Comparison of ENCODE assay signal across 27 cellular contexts in the genomic region with DNA sequence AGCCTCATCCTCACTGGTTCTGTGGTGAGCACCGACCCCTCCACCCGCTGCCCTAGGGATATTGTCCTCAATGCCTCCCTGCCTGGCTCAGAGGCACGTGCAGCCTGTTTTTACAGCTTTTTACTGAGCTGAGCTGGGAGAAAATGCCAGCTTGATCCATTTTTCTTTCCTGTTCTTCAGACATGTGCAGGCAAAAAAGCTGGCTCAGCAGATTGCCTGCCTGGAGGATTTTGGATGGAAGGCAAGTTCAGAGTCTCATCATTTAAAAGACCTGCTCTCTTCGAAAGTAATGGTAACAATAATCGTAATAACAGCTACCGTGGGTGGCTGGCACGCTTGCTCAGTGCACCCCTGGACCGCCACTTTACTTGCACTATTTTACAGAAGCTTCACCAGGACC.
"Had no signal": no experiment of that assay in that cellular context is flagged by ENCODE, and none has a peak within 500 bp of the region (broad histone marks: within the 10 kb centered on the region; RNA-seq: fewer than 3 reads in every experiment).

No MANE protein-coding gene starts in this region.

- FAIRE-seq: kidney had no signal

- H3K36me3 ChIP-seq: left lung, lower lobe of right lung, neural progenitor cell, neutrophil, ovary, right atrium auricular region, stomach, thyroid gland, transverse colon, upper lobe of left lung, vagina had no signal

- H3K9ac ChIP-seq: neural progenitor cell had no signal

- H3K4me1 ChIP-seq: left lung, lower lobe of right lung, right atrium auricular region, stomach, testis, thyroid gland, transverse colon, upper lobe of left lung, vagina had no signal

- H3K27ac ChIP-seq: left lung, lower lobe of right lung, neural progenitor cell, neutrophil, ovary, right atrium auricular region, stomach, testis, thyroid gland, transverse colon, upper lobe of left lung, vagina had no signal

- H3K4me3 ChIP-seq: left lung, lower lobe of right lung, neural progenitor cell, ovary, right atrium auricular region, skin epidermis, stomach, testis, thyroid gland, transverse colon, upper lobe of left lung, vagina had no signal

- H2AFZ ChIP-seq: neural progenitor cell had no signal

- DNase-seq: kidney; left colon; left lung; lower lobe of right lung; mammary epithelial cell; mesenchymal stem cell; naive thymus-derived CD8-positive, alpha-beta T cell; nephron progenitor cell; occipital lobe; ovary; stimulated activated CD4-positive, alpha-beta T cell treated with anti-CD3 and anti-CD28 coated beads, Interleukin-12 subunit alpha, Interleukin-12 subunit beta, amount 100 ng/mL, for 4 hours; stimulated activated CD4-positive, alpha-beta T cell treated with anti-CD3 and anti-CD28 coated beads, Interleukin-15, amount 100 ng/mL, for 24 hours; stimulated activated CD4-positive, alpha-beta T cell treated with anti-CD3 and anti-CD28 coated beads, Interleukin-2, amount 100 ng/mL, for 24 hours; stimulated activated CD4-positive, alpha-beta T cell treated with anti-CD3 and anti-CD28 coated beads, Interleukin-4, amount 100 ng/mL, for 1 hour; stimulated activated naive B cell treated with anti-CD40 and anti-IgM and Interleukin-4, amounts not matched to agents 10 μg/mL and 1 μg/mL and 100 μg/mL, for 72 hours; stimulated activated naive CD8-positive, alpha-beta T cell treated with anti-CD3 and anti-CD28 coated beads, Interleukin-15, Interleukin-2, amounts not matched to agents 100 U/mL and 50 U/mL, for 24 hours; stomach; testis; thyroid gland; transverse colon; upper lobe of left lung had no signal

- H3K4me2 ChIP-seq: neural progenitor cell had no signal

- ATAC-seq: left colon; left lung; lower lobe of right lung; naive thymus-derived CD8-positive, alpha-beta T cell; sciatic nerve; stimulated activated naive B cell treated with anti-CD40 and anti-IgM and Interleukin-4, amounts not matched to agents 10 μg/mL and 1 μg/mL and 100 μg/mL, for 72 hours; stimulated activated naive CD8-positive, alpha-beta T cell treated with anti-CD3 and anti-CD28 coated beads, Interleukin-15, Interleukin-2, amounts not matched to agents 100 U/mL and 50 U/mL, for 24 hours had no signal

- H3K9me3 ChIP-seq: lower lobe of right lung, neutrophil, ovary, right atrium auricular region, stomach, testis, thyroid gland, transverse colon, upper lobe of left lung, vagina had no signal

- H3K27me3 ChIP-seq: neural progenitor cell, neutrophil, ovary, right atrium auricular region, testis, thyroid gland, upper lobe of left lung, vagina had no signal
